18 cellular contexts compared by ENCODE assay signal in genomic region chr18:80077873-80078272, GRCh38. TPM values are rescaled to one million over a fixed set of nuclear protein-coding genes. Genes with fewer than 3 reads are reported as not detected.
A peak's percentile ranks its signal among the peaks of the same experiment; 100 is the strongest.
DNase-seq lines count a peak whose midpoint lies in the region; ATAC-seq and TF ChIP-seq lines count a peak whose summit lies in the region.
"Had no signal": no experiment of that assay in that cellular context is flagged by ENCODE, and none has a peak within 500 bp of the region (broad histone marks: within the 10 kb centered on the region; RNA-seq: fewer than 3 reads in every experiment).

No MANE protein-coding gene starts in this region.

- H3K9me3 Mint-ChIP-seq in stimulated activated naive CD8-positive, alpha-beta T cell treated with anti-CD3 and anti-CD28 coated beads, Interleukin-15, amount 100 ng/mL, for 72 hours: no peaks in the 10 kb centered on the region
- H3K9me3 Mint-ChIP-seq in H9: peaks cover 24% of the 10 kb centered on the region in 2 experiments
- H3K9me3 Mint-ChIP-seq in osteocyte (ENCODE audit: unreplicated experiment): no peaks in the 10 kb centered on the region
- H3K9me3 Mint-ChIP-seq: CD4-positive, alpha-beta T cell; CD8-positive, alpha-beta T cell had no signal

- no peaks in the 10 kb centered on the region for H3K27me3 ChIP-seq in H9 (ENCODE audit: insufficient read depth, low read length)
- H3K27me3 ChIP-seq: BLaER1 treated with 17β-estradiol and CSF1 and Interleukin-3, amounts not matched to agents 10 nM and 100 nM had no signal

- H3K4me1 ChIP-seq in H9 (ENCODE audit: insufficient read depth, low read length): peaks cover 2% of the 10 kb centered on the region; the same call in 1 of the 2 replicates
- H3K4me1 ChIP-seq: BLaER1 treated with 17β-estradiol and CSF1 and Interleukin-3, amounts not matched to agents 10 nM and 100 nM; Caco-2 had no signal

- no peak overlapping the region for H2BK5ac ChIP-seq in H9 (ENCODE audit: insufficient read length, low read length)

- H3K36me3 Mint-ChIP-seq in H9 (ENCODE audit: insufficient read depth in 1 of 3, low read depth in 3 of 3) (peaks cover 12 to 26% (median 13%) of the 10 kb centered on the region in 3 experiments), osteocyte (ENCODE audit: unreplicated experiment) (no peaks in the 10 kb centered on the region)
- H3K36me3 Mint-ChIP-seq: CD8-positive, alpha-beta T cell had no signal

- H3K4ac ChIP-seq in H9 (ENCODE audit: low read depth, low read length): no peak overlapping the region

- no peaks in the 10 kb centered on the region for H3K79me1 ChIP-seq in H9 (ENCODE audit: insufficient read depth, low read depth, low read length, poor library complexity, severe bottlenecking)

- H3T11ph ChIP-seq in H9 (ENCODE audit: low read length): no peak overlapping the region

- peaks cover 11% of the 10 kb centered on the region for H3K27me3 Mint-ChIP-seq in stimulated activated naive CD8-positive, alpha-beta T cell treated with anti-CD3 and anti-CD28 coated beads, Interleukin-15, amount 100 ng/mL, for 72 hours
- H3K27me3 Mint-ChIP-seq in H9 (ENCODE audit: low read depth) (peaks cover 5% of the 10 kb centered on the region), osteocyte (ENCODE audit: unreplicated experiment) (peaks cover 3% of the 10 kb centered on the region)
- H3K27me3 Mint-ChIP-seq: B cell; CD4-positive, alpha-beta T cell had no signal

- no peak overlapping the region for H3K4me2 ChIP-seq in H9 (ENCODE audit: insufficient read depth, insufficient read length, low read length)
- H3K4me2 ChIP-seq: BLaER1 treated with 17β-estradiol and CSF1 and Interleukin-3, amounts not matched to agents 10 nM and 100 nM had no signal

- no peak overlapping the region for H3K27ac Mint-ChIP-seq in stimulated activated naive CD8-positive, alpha-beta T cell treated with anti-CD3 and anti-CD28 coated beads, Interleukin-15, amount 100 ng/mL, for 72 hours
- no peak overlapping the region for H3K27ac Mint-ChIP-seq in H9
- no peak overlapping the region for H3K27ac Mint-ChIP-seq in osteocyte (ENCODE audit: unreplicated experiment)
- H3K27ac Mint-ChIP-seq: B cell; CD4-positive, alpha-beta T cell; CD8-positive, alpha-beta T cell had no signal

- no peak overlapping the region for H2BK15ac ChIP-seq in H9 (ENCODE audit: low read depth, low read length)

- H2BK12ac ChIP-seq in H9 (ENCODE audit: insufficient read length, low read depth, low read length): no peak overlapping the region

- no peak overlapping the region for H3K9ac ChIP-seq in H9 (ENCODE audit: extremely low read depth, insufficient read length, low read length)
- H3K9ac ChIP-seq: BLaER1 treated with 17β-estradiol and CSF1 and Interleukin-3, amounts not matched to agents 10 nM and 100 nM had no signal

- ATAC-seq in stimulated activated naive CD8-positive, alpha-beta T cell treated with anti-CD3 and anti-CD28 coated beads, Interleukin-15, Interleukin-2, amounts not matched to agents 100 U/mL and 50 U/mL, for 24 hours: peak; percentile 14
- no peak for ATAC-seq in stimulated activated naive CD8-positive, alpha-beta T cell treated with anti-CD3 and anti-CD28 coated beads, Interleukin-15, amount 100 ng/mL, for 72 hours
- ATAC-seq: CD8-positive, alpha-beta T cell had no signal

- H3K4me1 Mint-ChIP-seq in stimulated activated naive CD8-positive, alpha-beta T cell treated with anti-CD3 and anti-CD28 coated beads, Interleukin-15, amount 100 ng/mL, for 72 hours: no peaks in the 10 kb centered on the region
- peaks cover 7% of the 10 kb centered on the region in 2 experiments for H3K4me1 Mint-ChIP-seq in H9
- no peaks in the 10 kb centered on the region for H3K4me1 Mint-ChIP-seq in osteocyte (ENCODE audit: unreplicated experiment)
- H3K4me1 Mint-ChIP-seq: B cell had no signal

- H3K23ac ChIP-seq in H9 (ENCODE audit: insufficient read length, low read depth, low read length): no peak overlapping the region

- no peak overlapping the region for H2BK120ac ChIP-seq in H9 (ENCODE audit: low read depth, low read length, poor library complexity, severe bottlenecking)

- DNase-seq in stimulated activated naive CD8-positive, alpha-beta T cell treated with anti-CD3 and anti-CD28 coated beads, Interleukin-15, Interleukin-2, amounts not matched to agents 100 U/mL and 50 U/mL, for 24 hours: no peak
- DNase-seq in stimulated activated naive CD8-positive, alpha-beta T cell treated with anti-CD3 and anti-CD28 coated beads, Interleukin-15, amount 100 ng/mL, for 72 hours: no peak
- no peak for DNase-seq in H9
- peak; percentile 82 for DNase-seq in osteocyte (ENCODE audit: extremely low spot score, unreplicated experiment)
- DNase-seq in AG08396 (ENCODE audit: low spot score): no peak
- no peak for DNase-seq in activated CD8-positive, alpha-beta memory T cell treated with anti-CD3 and anti-CD28 coated beads, Interleukin-2, amount 50 U/mL, for 4 hours
- DNase-seq: 8988T; ACHN; AML-193; Caco-2; Calu3; CD4-positive, alpha-beta T cell; CD8-positive, alpha-beta T cell; DMS79 treated with DMSO at 0.1 percent for 48 hours; GF-D8 had no signal

- H3K23me2 ChIP-seq in H9 (ENCODE audit: insufficient read length, low read depth, low read length, poor library complexity, severe bottlenecking): no peaks in the 10 kb centered on the region

- TF ChIP-seq CTCF in H9 (conservative IDR thresholded peaks at IDR 0.05) (no peak), osteocyte (IDR thresholded peaks at IDR 0.05) (no peak)

- H3K18ac ChIP-seq in H9 (ENCODE audit: insufficient read length, low read depth, low read length): no peak overlapping the region

- no peak overlapping the region for H2AK5ac ChIP-seq in H9 (ENCODE audit: insufficient read length, low read length)

- H3K79me2 ChIP-seq in H9 (ENCODE audit: insufficient read depth, low read length): no peaks in the 10 kb centered on the region

- H3K27ac ChIP-seq in H9 (ENCODE audit: insufficient read length, low read depth, low read length): no peak overlapping the region
- H3K27ac ChIP-seq: BLaER1 treated with 17β-estradiol and CSF1 and Interleukin-3, amounts not matched to agents 10 nM and 100 nM; C4-2B had no signal

- WGBS in H9 (ENCODE audit: extremely low coverage, insufficient read length, low lambda C conversion rate): no CpG with 5 or more reads among the region's 21 CpGs

- no peak overlapping the region for H4K5ac ChIP-seq in H9 (ENCODE audit: insufficient read length, low read depth, low read length)

- H4K91ac ChIP-seq in H9 (ENCODE audit: insufficient read length, low read depth, low read length): no peak overlapping the region

- no peak overlapping the region for H2AFZ ChIP-seq in H9 (ENCODE audit: low read length)

- H3K14ac ChIP-seq in H9 (ENCODE audit: insufficient read depth, low read length): peak overlapping the region; percentile 8; the same call in 1 of the 2 replicates

- no peaks in the 10 kb centered on the region for H3K9me3 ChIP-seq in H9 (ENCODE audit: control insufficient read depth, low read depth, low read length)
- H3K9me3 ChIP-seq: BLaER1 treated with 17β-estradiol and CSF1 and Interleukin-3, amounts not matched to agents 10 nM and 100 nM; Caco-2 had no signal

- no peaks in the 10 kb centered on the region for H4K20me1 ChIP-seq in H9 (ENCODE audit: control insufficient read depth, insufficient read depth, insufficient read length)
- H4K20me1 ChIP-seq: BLaER1 treated with 17β-estradiol and CSF1 and Interleukin-3, amounts not matched to agents 10 nM and 100 nM had no signal

- H3K4me3 Mint-ChIP-seq in stimulated activated naive CD8-positive, alpha-beta T cell treated with anti-CD3 and anti-CD28 coated beads, Interleukin-15, amount 100 ng/mL, for 72 hours: no peak overlapping the region
- H3K4me3 Mint-ChIP-seq in H9: no peak overlapping the region
- no peak overlapping the region for H3K4me3 Mint-ChIP-seq in osteocyte (ENCODE audit: unreplicated experiment)
- H3K4me3 Mint-ChIP-seq: B cell; CD4-positive, alpha-beta T cell; CD8-positive, alpha-beta T cell had no signal

- H3K56ac ChIP-seq in H9 (ENCODE audit: insufficient read length, low read depth, low read length): no peak overlapping the region

- H2BK20ac ChIP-seq in H9 (ENCODE audit: low read depth, low read length, poor library complexity, severe bottlenecking): no peak overlapping the region

- H4K8ac ChIP-seq in H9 (replicated peaks; ENCODE audit: insufficient read length, low read depth, low read length): no peak overlapping the region

RNA-seq across cellular contexts. Expression of gene ADNP2, which starts 31.2 kb away (rescaled TPM):
- total RNA-seq in H9 (2021): 53.5 and 56.5 TPM in 2 replicates
- 18.6 and 19.2 TPM in 2 replicates for total RNA-seq in osteocyte

RNA-seq across cellular contexts. Expression of gene RBFA, which starts 43.6 kb away (rescaled TPM):
- total RNA-seq in H9 (2021) (39.4 and 42.5 TPM in 2 replicates), osteocyte (25.4 and 26.2 TPM in 2 replicates)
